26 cellular contexts compared by ENCODE assay signal in genomic region chr4:158384407-158384806, GRCh38.
"Had no signal": no experiment of that assay in that cellular context is flagged by ENCODE, and none has a peak within 500 bp of the region (broad histone marks: within the 10 kb centered on the region; RNA-seq: fewer than 3 reads in every experiment).

No MANE protein-coding gene starts in this region.

- DNase-seq: activated CD4-positive, alpha-beta T cell treated with anti-CD3 and anti-CD28 coated beads for 36 hours; activated CD4-positive, alpha-beta T cell treated with anti-CD3 and anti-CD28 coated beads, Interleukin-2, amount 10 ng/mL, durations not matched to agents 7 days and 5 days; activated CD4-positive, alpha-beta T cell treated with anti-CD3 and anti-CD28 coated beads, Interleukin-2, amount 50 U/mL, for 48 hours; activated CD8-positive, alpha-beta T cell treated with anti-CD3 and anti-CD28 coated beads, Interleukin-2, amount 10 ng/mL, durations not matched to agents 7 days and 5 days; activated gamma-delta T cell treated with Interleukin-2 at 50 U/mL for 16 hours; activated naive CD4-positive, alpha-beta T cell treated with anti-CD3 and anti-CD28 coated beads for 36 hours; activated T-cell treated with anti-CD3 and anti-CD28 coated beads, Interleukin-2, amount 50 U/mL, for 24 hours; adrenal gland; anterior cingulate cortex; caudate nucleus; cerebellar nuclear complex; NCI-H1105; NCI-H1417 treated with DMSO at 0.1 percent for 48 hours; NCI-H187 treated with DMSO at 0.1 percent for 48 hours; NCI-H2081; NCI-H2171 treated with DMSO at 0.1 percent for 48 hours; NCI-H2227 treated with DMSO at 0.1 percent for 48 hours; NCI-H524 treated with DMSO at 0.1 percent for 48 hours; NK-92 treated with Interleukin-12 subunit alpha and Interleukin-12 subunit beta, amount 100 ng/mL, for 24 hours; Right ventricle myocardium superior; T1000; WERI-Rb-1 had no signal

- H3K4me3 ChIP-seq: adrenal gland, K562 had no signal

- H3K9me3 ChIP-seq: adrenal gland had no signal

- H3K4me3 Mint-ChIP-seq: activated CD4-positive, alpha-beta T cell treated with anti-CD3 and anti-CD28 coated beads for 36 hours; activated CD4-positive, alpha-beta T cell treated with anti-CD3 and anti-CD28 coated beads, Interleukin-2, amount 10 ng/mL, durations not matched to agents 7 days and 5 days; activated CD8-positive, alpha-beta T cell treated with anti-CD3 and anti-CD28 coated beads, Interleukin-2, amount 10 ng/mL, durations not matched to agents 7 days and 5 days; activated naive CD4-positive, alpha-beta T cell treated with anti-CD3 and anti-CD28 coated beads for 36 hours; activated T-cell treated with anti-CD3 and anti-CD28 coated beads, Interleukin-2, amount 50 U/mL, for 24 hours; activated T-helper 1 cell treated with anti-CD3 and anti-CD28 coated beads, Interleukin-12 subunit alpha, Interleukin-12 subunit beta, Interleukin-2, Interleukin-4 antibody, amounts not matched to agents 30 ng/mL and 10 ng/mL and 1 ng/mL, durations not matched to agents 14 hours and 24 hours and 36 hours; brain had no signal

- H3K4me1 Mint-ChIP-seq: activated CD4-positive, alpha-beta T cell treated with anti-CD3 and anti-CD28 coated beads for 36 hours; activated CD4-positive, alpha-beta T cell treated with anti-CD3 and anti-CD28 coated beads, Interleukin-2, amount 10 ng/mL, durations not matched to agents 7 days and 5 days; brain had no signal

- H3K9me3 Mint-ChIP-seq: activated CD4-positive, alpha-beta T cell treated with anti-CD3 and anti-CD28 coated beads, Interleukin-2, amount 10 ng/mL, durations not matched to agents 7 days and 5 days; activated naive CD4-positive, alpha-beta T cell treated with anti-CD3 and anti-CD28 coated beads for 36 hours; activated naive CD4-positive, alpha-beta T cell treated with anti-CD3 and anti-CD28 coated beads, Interleukin-2, amount 50 U/mL, for 72 hours; activated T-cell treated with anti-CD3 and anti-CD28 coated beads, Interleukin-2, amount 50 U/mL, for 24 hours; activated T-helper 1 cell treated with anti-CD3 and anti-CD28 coated beads, Interleukin-12 subunit alpha, Interleukin-12 subunit beta, Interleukin-2, Interleukin-4 antibody, amounts not matched to agents 30 ng/mL and 10 ng/mL and 1 ng/mL, durations not matched to agents 14 hours and 24 hours and 36 hours; brain had no signal

- H3K27me3 Mint-ChIP-seq: activated CD4-positive, alpha-beta T cell treated with anti-CD3 and anti-CD28 coated beads, Interleukin-2, amount 10 ng/mL, durations not matched to agents 7 days and 5 days; activated T-cell treated with anti-CD3 and anti-CD28 coated beads, Interleukin-2, amount 50 U/mL, for 24 hours; brain had no signal

- H3K27me3 ChIP-seq: adrenal gland had no signal

- H3K36me3 ChIP-seq: adrenal gland, WERI-Rb-1 had no signal

- H3K27ac Mint-ChIP-seq: activated CD4-positive, alpha-beta T cell treated with anti-CD3 and anti-CD28 coated beads for 36 hours; activated CD4-positive, alpha-beta T cell treated with anti-CD3 and anti-CD28 coated beads, Interleukin-2, amount 10 ng/mL, durations not matched to agents 7 days and 5 days; activated CD8-positive, alpha-beta T cell treated with anti-CD3 and anti-CD28 coated beads, Interleukin-2, amount 10 ng/mL, durations not matched to agents 7 days and 5 days; activated naive CD4-positive, alpha-beta T cell treated with anti-CD3 and anti-CD28 coated beads for 36 hours; activated naive CD4-positive, alpha-beta T cell treated with anti-CD3 and anti-CD28 coated beads, Interleukin-2, amount 50 U/mL, for 72 hours; activated T-cell treated with anti-CD3 and anti-CD28 coated beads, Interleukin-2, amount 50 U/mL, for 24 hours; activated T-helper 1 cell treated with anti-CD3 and anti-CD28 coated beads, Interleukin-12 subunit alpha, Interleukin-12 subunit beta, Interleukin-2, Interleukin-4 antibody, amounts not matched to agents 30 ng/mL and 10 ng/mL and 1 ng/mL, durations not matched to agents 14 hours and 24 hours and 36 hours; brain had no signal

- H3K4me1 ChIP-seq: adrenal gland had no signal

- H3K27ac ChIP-seq: adrenal gland, WERI-Rb-1 had no signal

- H3K36me3 Mint-ChIP-seq: activated naive CD4-positive, alpha-beta T cell treated with anti-CD3 and anti-CD28 coated beads, Interleukin-2, amount 50 U/mL, for 72 hours; brain had no signal
